Comparison of ENCODE assay signal across 30 cellular contexts in the genomic region with DNA sequence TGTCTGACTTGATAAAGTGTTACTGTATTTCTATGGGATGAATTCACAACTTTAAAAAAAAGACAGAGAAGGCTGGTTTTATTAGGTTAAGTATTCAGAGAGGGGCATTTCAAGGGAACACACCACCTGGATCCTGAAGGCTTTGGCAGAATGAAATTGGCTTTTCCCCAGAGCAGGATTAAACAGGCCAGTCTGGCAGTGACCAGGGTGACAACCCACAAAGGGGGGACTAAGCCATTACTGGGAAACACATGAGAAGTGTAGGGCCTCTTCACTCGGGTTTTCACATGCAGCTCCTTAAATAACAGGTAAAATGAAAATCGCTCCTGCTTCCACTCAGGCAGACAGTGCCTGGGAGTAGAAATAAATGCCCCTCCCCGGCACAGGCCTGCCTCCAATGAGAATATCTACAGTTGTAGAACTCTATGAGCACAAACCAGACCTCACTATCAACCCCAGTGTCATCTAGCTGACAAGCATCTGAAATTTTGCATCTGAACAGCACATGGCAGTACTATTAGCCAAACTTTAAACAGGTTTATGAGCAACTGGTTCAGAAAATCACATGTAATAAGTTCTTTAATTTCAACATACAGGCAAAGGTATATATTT.
DNase-seq lines count a peak whose midpoint lies in the region; ATAC-seq, FAIRE-seq and TF ChIP-seq lines count a peak whose summit lies in the region.
"Had no signal": no experiment of that assay in that cellular context is flagged by ENCODE, and none has a peak within 500 bp of the region (broad histone marks: within the 10 kb centered on the region; RNA-seq: fewer than 3 reads in every experiment).

No MANE protein-coding gene starts in this region.

- peaks cover 3 to 18% of the 10 kb centered on the region in 2 experiments; a peak in 2 of 5 replicates for H3K36me3 ChIP-seq in HepG2 (replicated peaks in 1 of 2; ENCODE audit: control insufficient read depth in 1 of 2, insufficient read depth in 2 of 2, low read length in 2 of 2)
- no peaks in the 10 kb centered on the region for H3K36me3 ChIP-seq in right lobe of liver
- H3K36me3 ChIP-seq in WERI-Rb-1: peaks cover 13% of the 10 kb centered on the region
- peaks cover 0 to 4% (median 3%) of the 10 kb centered on the region in 4 experiments; a peak in 4 of 8 replicates for H3K36me3 ChIP-seq in H1 (ENCODE audit: control insufficient read depth in 2 of 4, insufficient read depth in 4 of 4, low read length in 3 of 4)
- no peaks in the 10 kb centered on the region for H3K36me3 ChIP-seq in CD8-positive, alpha-beta memory T cell (ENCODE audit: insufficient read depth, low read length)
- H3K36me3 ChIP-seq: spleen, thyroid gland, vagina had no signal

- H4K20me1 ChIP-seq in HepG2 (ENCODE audit: insufficient read depth, low read length) (no peaks in the 10 kb centered on the region), H1 (replicated peaks in 1 of 2; ENCODE audit: control insufficient read depth in 1 of 2, insufficient read depth in 2 of 2, low read length in 2 of 2) (peaks cover 0 to 7% of the 10 kb centered on the region in 2 experiments)

- H2AFZ ChIP-seq in HepG2 (ENCODE audit: low read length): no peak overlapping the region
- no peak overlapping the region for H2AFZ ChIP-seq in H1 (ENCODE audit: low read length)
- H2AFZ ChIP-seq: GM23248, PC-9 had no signal

- no peak overlapping the region for H3K23ac ChIP-seq in H1 (ENCODE audit: insufficient read length)

- TF ChIP-seq POLR2A in HepG2 (IDR thresholded peaks at IDR 0.05; ENCODE audit: insufficient read depth in 1 of 2, low read depth in 2 of 2, low read length in 2 of 2) (no peak), right lobe of liver (IDR thresholded peaks at IDR 0.05) (no peak), H1 (IDR thresholded peaks at IDR 0.05; ENCODE audit: control extremely low read depth in 1 of 2, low read depth in 2 of 2, low read length in 2 of 2) (no peak)

- H3K27ac ChIP-seq in HepG2 (ENCODE audit: extremely low read length, insufficient read depth, low read length) (no peak overlapping the region), right lobe of liver (no peak overlapping the region), WERI-Rb-1 (peak overlapping the region; percentile 82), H1 (ENCODE audit: low read depth, low read length) (no peak overlapping the region)
- no peak overlapping the region for H3K27ac ChIP-seq in CD8-positive, alpha-beta memory T cell (ENCODE audit: low read depth, low read length)
- H3K27ac ChIP-seq: coronary artery, GM23248, PC-9, spleen, thyroid gland, vagina had no signal

- TF ChIP-seq CTCF in HepG2 (CRISPR knock-in tag; IDR thresholded peaks at IDR 0.05) (no peak), right lobe of liver (IDR thresholded peaks at IDR 0.05) (no peak), WERI-Rb-1 (IDR thresholded peaks at IDR 0.05; ENCODE audit: low read depth, low read length) (no peak), H1 (IDR thresholded peaks at IDR 0.05; ENCODE audit: control extremely low read depth in 1 of 3, insufficient read depth in 1 of 3, low read depth in 1 of 3, low read length in 3 of 3) (no peak)

- 96% methylated on average over 3 of the region's 3 CpGs for WGBS in HepG2 (ENCODE audit: low lambda C conversion rate)
- WGBS in right lobe of liver (ENCODE audit: insufficient coverage, low coverage, low lambda C conversion rate, missing lambda C conversion rate): 92% methylated on average over 2 of the region's 3 CpGs
- WGBS in H1 (ENCODE audit: extremely low coverage in 1 of 2, insufficient coverage in 1 of 2, insufficient read length in 1 of 2, insufficient replicate concordance in 2 of 2, low coverage in 1 of 2, low lambda C conversion rate in 2 of 2, missing lambda C conversion rate in 1 of 2), 2 experiments: 88% methylated on average over 3 of the region's 3 CpGs; no CpG with 5 or more reads in 1 of the 2 experiments

- H4K8ac ChIP-seq in H1 (ENCODE audit: extremely low read depth, insufficient read depth, low read length): no peak overlapping the region

- H3K79me2 ChIP-seq in HepG2 (ENCODE audit: insufficient read depth, low read length) (peaks cover 8% of the 10 kb centered on the region), H1 (ENCODE audit: control insufficient read depth in 1 of 2, insufficient read depth in 2 of 2, low read length in 2 of 2) (peaks cover 0 to 39% of the 10 kb centered on the region in 2 experiments; a peak in 2 of 4 replicates)

- H3K4ac ChIP-seq in H1 (replicated peaks; ENCODE audit: insufficient read length, low read depth, low read length): peak overlapping the region; percentile 25

- H3K9ac ChIP-seq in HepG2 (ENCODE audit: insufficient read depth, low read depth, low read length): no peak overlapping the region
- H3K9ac ChIP-seq in H1 (replicated peaks in 1 of 4; ENCODE audit: extremely low read depth in 1 of 4, low read depth in 3 of 4, low read length in 3 of 4): no peak overlapping the region
- H3K9ac ChIP-seq: GM23248 had no signal

- H3K4me1 ChIP-seq in HepG2 (ENCODE audit: insufficient read depth, low read length) (peaks cover 5% of the 10 kb centered on the region; the same call in 1 of the 2 replicates), right lobe of liver (no peaks in the 10 kb centered on the region), H1 (replicated peaks in 1 of 4; ENCODE audit: control insufficient read depth in 3 of 4, insufficient read depth in 4 of 4, low read length in 3 of 4) (peaks cover 0 to 2% (median 0%) of the 10 kb centered on the region in 4 experiments; a peak in 2 of 7 replicates)
- no peaks in the 10 kb centered on the region for H3K4me1 ChIP-seq in CD8-positive, alpha-beta memory T cell (ENCODE audit: insufficient read depth, low read length)

- H4K5ac ChIP-seq in H1 (ENCODE audit: insufficient read length, low read depth, low read length): no peak overlapping the region

- DNase-seq in HepG2 (ENCODE audit: low spot score) (no peak), right lobe of liver (no peak), WERI-Rb-1 (peak; percentile 78), H1 (ENCODE audit: low read depth in 1 of 2, low spot score in 2 of 2) (no peak), HPDE6-E6E7 (ENCODE audit: extremely low spot score) (no peak)
- no peak for DNase-seq in activated naive CD4-positive, alpha-beta T cell treated with anti-CD3 and anti-CD28 coated beads, Interleukin-2, amount 50 U/mL, for 16 hours
- DNase-seq in CD8-positive, alpha-beta memory T cell: no peak
- DNase-seq: activated CD4-positive, alpha-beta T cell treated with anti-CD3 and anti-CD28 coated beads for 36 hours; activated naive CD4-positive, alpha-beta T cell treated with anti-CD3 and anti-CD28 coated beads, Interleukin-2, amount 10 ng/mL, durations not matched to agents 7 days and 5 days; CD4-positive, alpha-beta memory T cell; DMS 273 treated with DMSO at 0.1 percent for 48 hours; effector memory CD4-positive, alpha-beta T cell; GM23248; NCI-H1436 treated with DMSO at 0.1 percent for 48 hours; PC-9; posterior cingulate gyrus; right cardiac atrium; Right ventricle myocardium superior; spleen; stimulated activated CD4-positive, alpha-beta T cell treated with anti-CD3 and anti-CD28 coated beads, Interleukin-4, amount 100 ng/mL, for 1 hour; thyroid gland had no signal

- CTCF ChIA-PET in HepG2 (lab: Yijun Ruan, JAX; ENCODE audit: low intra/inter-chr PET ratio, low total read pairs): no interaction called here
- CTCF ChIA-PET in H1 (lab: Charles Lee; ENCODE audit: partially characterized antibody): interaction anchor here (1.0 kb wide), 1 partner anchor 65 kb away, joined by 4 read pairs; no protein-coding TSS in a partner anchor
- CTCF ChIA-PET in CD8-positive, alpha-beta memory T cell (lab: Charles Lee): no interaction called here

- no peaks in the 10 kb centered on the region for H3K36me3 Mint-ChIP-seq in CD8-positive, alpha-beta memory T cell
- H3K36me3 Mint-ChIP-seq: activated naive CD4-positive, alpha-beta T cell treated with anti-CD3 and anti-CD28 coated beads, Interleukin-2, amount 10 ng/mL, durations not matched to agents 7 days and 5 days; CD4-positive, alpha-beta memory T cell had no signal

- POLR2A ChIA-PET in HepG2 (lab: Yijun Ruan, JAX): no interaction called here
- POLR2A ChIA-PET in H1 (lab: Charles Lee; ENCODE audit: partially characterized antibody): no interaction called here
- POLR2A ChIA-PET in CD8-positive, alpha-beta memory T cell (lab: Charles Lee): no interaction called here

- H3K4me1 Mint-ChIP-seq in CD8-positive, alpha-beta memory T cell: no peaks in the 10 kb centered on the region
- H3K4me1 Mint-ChIP-seq: activated CD4-positive, alpha-beta T cell treated with anti-CD3 and anti-CD28 coated beads for 36 hours; activated naive CD4-positive, alpha-beta T cell treated with anti-CD3 and anti-CD28 coated beads, Interleukin-2, amount 10 ng/mL, durations not matched to agents 7 days and 5 days; activated T-helper 17 cell treated with anti-CD3 and anti-CD28 coated beads, Interleukin-2, amount 50 U/mL, for 72 hours; CD4-positive, alpha-beta memory T cell had no signal

- H4K91ac ChIP-seq in H1 (replicated peaks; ENCODE audit: insufficient read length, low read length): no peak overlapping the region

- BruUV-seq in HepG2 (replicated peaks; lab: Mats Ljungman, UMichigan): TSS peak; percentile 14

- H3K27me3 Mint-ChIP-seq in CD8-positive, alpha-beta memory T cell: peaks cover 13 to 54% of the 10 kb centered on the region in 2 donors
- H3K27me3 Mint-ChIP-seq: memory B cell had no signal

- intact Hi-C loops in HepG2 (cut with micrococcal nuclease; ENCODE audit: unreplicated experiment) (no loop called here), right lobe of liver (cut with DNase I) (no loop called here)

- H2BK120ac ChIP-seq in H1 (replicated peaks; ENCODE audit: low read depth, low read length): no peak overlapping the region

- H2BK20ac ChIP-seq in H1 (ENCODE audit: low read length): no peak overlapping the region

- H3K56ac ChIP-seq in H1 (replicated peaks; ENCODE audit: insufficient read length, low read depth, low read length): no peak overlapping the region

- H3K9me3 ChIP-seq in HepG2 (ENCODE audit: low read length) (no peaks in the 10 kb centered on the region), right lobe of liver (no peaks in the 10 kb centered on the region), WERI-Rb-1 (ENCODE audit: severe bottlenecking) (no peaks in the 10 kb centered on the region), H1 (ENCODE audit: insufficient read depth in 2 of 2, low read depth in 1 of 2, low read length in 1 of 2) (no peaks in the 10 kb centered on the region)
- H3K9me3 ChIP-seq in CD8-positive, alpha-beta memory T cell (ENCODE audit: low read length): no peaks in the 10 kb centered on the region
- H3K9me3 ChIP-seq: thyroid gland, vagina had no signal

- H3K27ac Mint-ChIP-seq in CD8-positive, alpha-beta memory T cell: no peak overlapping the region
- H3K27ac Mint-ChIP-seq: activated CD4-positive, alpha-beta T cell treated with anti-CD3 and anti-CD28 coated beads for 36 hours; activated naive CD4-positive, alpha-beta T cell treated with anti-CD3 and anti-CD28 coated beads, Interleukin-2, amount 10 ng/mL, durations not matched to agents 7 days and 5 days; activated T-helper 17 cell treated with anti-CD3 and anti-CD28 coated beads, Interleukin-2, amount 50 U/mL, for 72 hours; CD4-positive, alpha-beta memory T cell; memory B cell; T-helper 2 cell treated with Interferon-gamma antibody and Interleukin-4, amounts not matched to agents 5 μg/mL and 100 μg/mL, for 36 hours had no signal

- no peaks in the 10 kb centered on the region for H3K27me3 ChIP-seq in HepG2 (ENCODE audit: control insufficient read depth in 1 of 2, insufficient read depth in 2 of 2, low read length in 2 of 2)
- H3K27me3 ChIP-seq in right lobe of liver: no peaks in the 10 kb centered on the region
- H3K27me3 ChIP-seq in WERI-Rb-1 (ENCODE audit: insufficient read depth, low read depth, severe bottlenecking): no peaks in the 10 kb centered on the region
- no peaks in the 10 kb centered on the region for H3K27me3 ChIP-seq in H1 (replicated peaks in 1 of 4; ENCODE audit: control insufficient read depth in 3 of 4, extremely low read depth in 1 of 4, insufficient read depth in 3 of 4, low read length in 3 of 4)
- no peaks in the 10 kb centered on the region for H3K27me3 ChIP-seq in CD8-positive, alpha-beta memory T cell (ENCODE audit: insufficient read depth, low read length, poor library complexity, severe bottlenecking)
- H3K27me3 ChIP-seq: spleen, thyroid gland, vagina had no signal

- H2BK12ac ChIP-seq in H1 (ENCODE audit: low read depth, low read length): no peak overlapping the region

- no peak for TF ChIP-seq RAD21 in HepG2 (CRISPR knock-in tag; IDR thresholded peaks at IDR 0.05)
- no peak for TF ChIP-seq RAD21 in H1 (IDR thresholded peaks at IDR 0.05 in 1 of 2, conservative IDR thresholded peaks at IDR 0.05 in 1 of 2; ENCODE audit: low read depth in 2 of 2, low read length in 2 of 2)

- H2AK5ac ChIP-seq in H1 (ENCODE audit: low read depth, low read length): no peak overlapping the region

- TF ChIP-seq EP300 in HepG2 (IDR thresholded peaks at IDR 0.05; ENCODE audit: low read depth in 2 of 2, low read length in 2 of 2) (no peak), HepG2 (CRISPR knock-in tag; IDR thresholded peaks at IDR 0.05; ENCODE audit: borderline replicate concordance) (no peak), H1 (IDR thresholded peaks at IDR 0.05; ENCODE audit: borderline replicate concordance in 1 of 2, low read depth in 2 of 2, low read length in 2 of 2) (no peak)

- ATAC-seq in HepG2: no peak
- no peak for ATAC-seq in right lobe of liver
- no peak for ATAC-seq in HG02571 (IDR thresholded peaks at IDR 0.05; ENCODE audit: unreplicated experiment)
- ATAC-seq: activated CD4-positive, alpha-beta T cell treated with anti-CD3 and anti-CD28 coated beads for 36 hours; activated T-helper 17 cell treated with anti-CD3 and anti-CD28 coated beads, Interleukin-2, amount 50 U/mL, for 72 hours; left lobe of liver; right cardiac atrium had no signal

- H3K9me3 Mint-ChIP-seq in CD8-positive, alpha-beta memory T cell: peaks cover 0 to 2% (median 0%) of the 10 kb centered on the region in 5 donors
- H3K9me3 Mint-ChIP-seq: activated naive CD4-positive, alpha-beta T cell treated with anti-CD3 and anti-CD28 coated beads, Interleukin-2, amount 10 ng/mL, durations not matched to agents 7 days and 5 days; memory B cell; T-helper 2 cell treated with Interferon-gamma antibody and Interleukin-4, amounts not matched to agents 5 μg/mL and 100 μg/mL, for 36 hours had no signal

- H2BK5ac ChIP-seq in H1 (ENCODE audit: low read depth, low read length): no peak overlapping the region

- peaks cover 2% of the 10 kb centered on the region; the same call in 1 of the 2 replicates for H3K79me1 ChIP-seq in H1 (ENCODE audit: low read depth, low read length)

- no peaks in the 10 kb centered on the region for H3K23me2 ChIP-seq in H1 (ENCODE audit: low read depth, low read length)

- H3K4me3 ChIP-seq in HepG2 (replicated peaks in 1 of 3; ENCODE audit: insufficient read depth in 1 of 3, low read depth in 2 of 3, low read length in 3 of 3) (no peak overlapping the region), right lobe of liver (no peak overlapping the region), WERI-Rb-1 (ENCODE audit: low read depth, low read length) (no peak overlapping the region), H1 (ENCODE audit: extremely low read depth in 1 of 4, insufficient read depth in 2 of 4, low read depth in 3 of 4, low read length in 4 of 4) (no peak overlapping the region)
- no peak overlapping the region for H3K4me3 ChIP-seq in CD8-positive, alpha-beta memory T cell (ENCODE audit: low read length)
- H3K4me3 ChIP-seq: coronary artery, GM23248, PC-9, spleen, thyroid gland, vagina had no signal

- H3K4me3 Mint-ChIP-seq in CD8-positive, alpha-beta memory T cell: no peak overlapping the region
- H3K4me3 Mint-ChIP-seq: activated CD4-positive, alpha-beta T cell treated with anti-CD3 and anti-CD28 coated beads for 36 hours; activated naive CD4-positive, alpha-beta T cell treated with anti-CD3 and anti-CD28 coated beads, Interleukin-2, amount 10 ng/mL, durations not matched to agents 7 days and 5 days; activated T-helper 17 cell treated with anti-CD3 and anti-CD28 coated beads, Interleukin-2, amount 50 U/mL, for 72 hours; CD4-positive, alpha-beta memory T cell; memory B cell; T-helper 2 cell treated with Interferon-gamma antibody and Interleukin-4, amounts not matched to agents 5 μg/mL and 100 μg/mL, for 36 hours had no signal

- H2BK15ac ChIP-seq in H1 (ENCODE audit: low read length): no peak overlapping the region

- no peak overlapping the region for H3K14ac ChIP-seq in H1 (ENCODE audit: insufficient read length)

- no peak overlapping the region for H3K18ac ChIP-seq in H1 (ENCODE audit: extremely low read depth, low read length)

- H3K4me2 ChIP-seq in HepG2 (ENCODE audit: low read depth, low read length): no peak overlapping the region
- no peak overlapping the region for H3K4me2 ChIP-seq in H1 (ENCODE audit: insufficient read depth in 1 of 2, low read depth in 2 of 2, low read length in 2 of 2)
- H3K4me2 ChIP-seq: PC-9 had no signal

- no peak for FAIRE-seq in HepG2 (lab: Jason Lieb, UNC)
- FAIRE-seq in H1 (lab: Jason Lieb, UNC): no peak
- FAIRE-seq: bronchial epithelial cell, GM19239 had no signal

- in situ Hi-C loops in HepG2 (cut with HindIII; ENCODE audit: extremely low pct_ligation_motif_present, low pct_unique_long_range_greater_than_20kb): no loop called here
